ENCODE assay signal across 8 cellular contexts in the genomic region with DNA sequence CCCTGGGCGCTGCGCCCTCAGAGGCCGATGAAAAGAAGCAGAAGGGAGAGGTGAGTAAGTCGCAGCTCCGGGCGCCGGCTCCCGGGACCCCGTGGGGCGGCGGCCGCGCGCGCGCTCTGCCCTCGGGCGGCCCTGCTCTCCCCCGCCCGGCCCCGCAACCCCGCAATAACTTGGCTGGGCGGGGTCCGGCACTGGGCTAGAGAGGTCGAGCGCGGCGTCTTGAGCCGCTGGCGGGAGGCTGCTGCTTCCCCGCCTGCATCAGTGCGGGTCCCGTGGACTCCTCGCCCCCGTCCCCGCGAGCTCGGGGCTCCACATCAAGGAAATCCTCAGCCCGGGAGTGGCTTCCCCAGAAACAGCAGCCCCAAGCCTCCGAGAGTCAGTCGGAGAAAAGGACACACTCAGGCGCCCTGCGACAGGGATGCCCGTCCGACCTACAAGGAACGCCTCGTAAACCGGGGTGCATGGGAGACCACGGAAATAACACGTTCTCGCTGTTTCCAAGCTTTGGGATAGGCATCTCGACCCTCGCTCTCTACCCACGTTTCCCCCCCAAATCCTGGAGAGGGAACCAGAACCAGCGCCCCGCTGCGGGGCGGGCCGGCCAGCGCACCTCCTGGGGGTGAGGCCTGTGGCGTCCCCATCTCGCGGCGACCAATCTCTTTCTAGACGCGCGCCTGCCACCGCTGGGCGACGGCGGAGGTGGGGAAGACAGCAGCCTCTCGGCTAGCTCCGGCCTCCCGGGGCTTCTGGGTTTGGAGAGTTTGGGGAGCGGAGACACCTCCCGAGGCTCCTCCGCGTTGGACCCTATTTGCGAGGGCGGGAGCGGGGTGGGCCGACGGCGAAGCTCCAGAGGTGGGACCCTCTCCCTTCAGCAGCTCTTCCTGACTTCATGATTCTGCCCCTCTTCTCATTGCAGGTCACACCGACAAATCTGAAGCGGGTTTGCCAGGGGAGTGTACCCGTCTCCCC. TPM values are rescaled to one million over a fixed set of nuclear protein-coding genes. Genes with fewer than 3 reads are reported as not detected.
DNase-seq lines count a peak whose midpoint lies in the region; ATAC-seq and TF ChIP-seq lines count a peak whose summit lies in the region.

No MANE protein-coding gene starts in this region.

- no peak for TF ChIP-seq CTCF in astrocyte of the cerebellum (IDR thresholded peaks at IDR 0.05; ENCODE audit: low read depth, low read length, missing control alignments)

- no peaks in the 10 kb centered on the region for H3K9me3 ChIP-seq in skeletal muscle tissue (ENCODE audit: control insufficient read depth in 3 of 3, low read length in 3 of 3)

- peaks cover 0 to 6% (median 0%) of the 10 kb centered on the region in 3 donors for H3K27me3 ChIP-seq in skeletal muscle tissue (ENCODE audit: control insufficient read depth in 3 of 3, insufficient read depth in 3 of 3, low read length in 3 of 3)

- in situ Hi-C loops in astrocyte of the cerebellum (cut with HindIII; ENCODE audit: low sequenced_read_pairs), result no loop called here

- peak overlapping the region; percentile 83 to 87 (median 83) for H3K9ac ChIP-seq in skeletal muscle tissue (ENCODE audit: low read depth in 1 of 3, low read length in 3 of 3)

- H3K4me3 ChIP-seq in astrocyte of the cerebellum (ENCODE audit: low read depth, low read length), result peak overlapping the region; percentile 72
- peak overlapping the region; percentile 54 for H3K4me3 ChIP-seq in iPS-11a (ENCODE audit: low read depth, low read length)
- peak overlapping the region; percentile 86 to 90 (median 87) for H3K4me3 ChIP-seq in skeletal muscle tissue (ENCODE audit: low read length in 3 of 3)

- DNase-seq in DMS79 (lab: John Stamatoyannopoulos, UW), result peak; percentile 49
- peak; percentile 65 for DNase-seq in LHCN-M2 (ENCODE audit: low read depth)
- peak; percentile 57 to 87 (median 67) for DNase-seq in T-helper 1 cell
- DNase-seq in astrocyte of the cerebellum (ENCODE audit: low read depth), result no peak

- peaks cover 0 to 5% (median 5%) of the 10 kb centered on the region in 3 donors for H3K36me3 ChIP-seq in skeletal muscle tissue (ENCODE audit: control insufficient read depth in 3 of 3, insufficient read depth in 3 of 3, low read length in 3 of 3)

- ATAC-seq in GM21717 (IDR thresholded peaks at IDR 0.05; ENCODE audit: unreplicated experiment) (peak; percentile 41), HG02571 (IDR thresholded peaks at IDR 0.05; ENCODE audit: unreplicated experiment) (no peak)

- H3K4me1 ChIP-seq in skeletal muscle tissue (ENCODE audit: control insufficient read depth in 3 of 3, insufficient read depth in 3 of 3, low read length in 3 of 3), result peaks cover 27 to 44% (median 28%) of the 10 kb centered on the region in 3 donors

- peak overlapping the region; percentile 47 for H3K27ac ChIP-seq in skeletal muscle tissue (ENCODE audit: low read depth, low read length)

RNA-seq across cellular contexts. Expression of a gene that starts 0.8 kb away (rescaled TPM):
- total RNA-seq in LHCN-M2 (2014; rRNA removed) (8.4 and 8.5 TPM in 2 replicates), skeletal muscle tissue (5.2 TPM)
- 3.2 TPM for polyA plus RNA-seq in LHCN-M2 (2012)

RNA-seq across cellular contexts. Expression of a gene that starts 0.9 kb away (rescaled TPM):
- total RNA-seq in LHCN-M2 (2014; rRNA removed) (61.2 and 67.8 TPM in 2 replicates), skeletal muscle tissue (26.1 TPM)
- polyA plus RNA-seq in LHCN-M2 (2012), result 32.9 TPM

RNA-seq across cellular contexts. Expression of a gene that starts 21.8 kb away (rescaled TPM):
- total RNA-seq in LHCN-M2 (2014; rRNA removed) (32.5 and 36.0 TPM in 2 replicates), skeletal muscle tissue (11.0 TPM)
- polyA plus RNA-seq in LHCN-M2 (2012), result 25.1 TPM

RNA-seq across cellular contexts. Expression of a gene that starts 25.3 kb away (rescaled TPM):
- total RNA-seq in LHCN-M2 (2014; rRNA removed) (7.8 and 16.2 TPM in 2 replicates), skeletal muscle tissue (9.4 TPM)
- polyA plus RNA-seq in LHCN-M2 (2012), result 4.0 TPM

RNA-seq across cellular contexts. Expression of a gene that starts 55.1 kb away (rescaled TPM):
- 22.1 and 41.6 TPM in 2 replicates for total RNA-seq in LHCN-M2 (2014; rRNA removed)
- polyA plus RNA-seq in LHCN-M2 (2012), result 19.9 TPM
- total RNA-seq in skeletal muscle tissue, result 43.3 TPM
